In the genomic region with DNA sequence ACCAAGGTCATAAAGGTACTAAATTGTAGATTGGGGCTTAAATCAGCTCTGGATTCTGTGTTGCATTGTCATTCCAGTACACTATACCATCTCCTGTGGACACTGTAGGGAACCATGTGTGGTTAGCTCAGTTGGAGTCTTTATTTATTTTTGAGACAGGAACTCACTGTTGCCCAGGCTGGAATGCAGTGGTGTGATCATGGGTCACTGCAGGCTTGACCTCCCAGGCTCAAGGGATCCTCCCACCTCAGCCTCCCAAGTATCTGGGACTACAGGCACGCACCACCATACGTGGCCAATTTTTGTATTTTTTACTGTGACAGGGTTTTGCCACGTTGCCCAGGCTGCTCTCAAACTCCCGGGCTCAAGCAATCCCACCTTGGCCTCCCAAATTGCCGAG, we compare ENCODE assay signal across 19 cellular contexts. TPM values are rescaled to one million over a fixed set of nuclear protein-coding genes. Genes with fewer than 3 reads are reported as not detected.
A peak's percentile ranks its signal among the peaks of the same experiment; 100 is the strongest.
DNase-seq lines count a peak whose midpoint lies in the region; ATAC-seq, FAIRE-seq and TF ChIP-seq lines count a peak whose summit lies in the region.
"Had no signal": no experiment of that assay in that cellular context is flagged by ENCODE, and none has a peak within 500 bp of the region (broad histone marks: within the 10 kb centered on the region; RNA-seq: fewer than 3 reads in every experiment).

No MANE protein-coding gene starts in this region.

- H3K9ac ChIP-seq in K562 (ENCODE audit: insufficient read depth in 1 of 2, low read depth in 2 of 2, low read length in 2 of 2), result no peak overlapping the region

- CTCF ChIA-PET in K562 (lab: Yijun Ruan, JAX; ENCODE audit: low intra/inter-chr PET ratio), result no interaction called here

- no peak for TF ChIP-seq RAD21 in K562 (CRISPR knock-in tag; conservative IDR thresholded peaks at IDR 0.05 in 1 of 2, IDR thresholded peaks at IDR 0.05 in 1 of 2)

- POLR2A ChIA-PET in K562 (lab: Yijun Ruan, JAX), result interaction anchor here (0.6 kb wide), 1 partner anchor 263 kb away, joined by 4 read pairs; no protein-coding TSS in a partner anchor
- POLR2A ChIA-PET in naive thymus-derived CD8-positive, alpha-beta T cell (lab: Charles Lee), result no interaction called here

- no peak for DNase-seq in activated T-cell treated with anti-CD3 and anti-CD28 coated beads, Interleukin-2, amount 50 U/mL, for 72 hours
- DNase-seq in activated T-cell treated with anti-CD3 and anti-CD28 coated beads, Interleukin-2, amount 50 U/mL, for 48 hours, result no peak
- DNase-seq in K562 (ENCODE audit: extremely low read depth in 1 of 4, low spot score in 3 of 4) (peak in 1 of 4 experiments; percentile 12), T-helper 9 cell (no peak), erythroblast (lab: John Stamatoyannopoulos, UW) (no peak), NCI-H1417 (lab: John Stamatoyannopoulos, UW) (no peak)
- no peak for DNase-seq in naive thymus-derived CD8-positive, alpha-beta T cell
- DNase-seq: activated CD4-positive, alpha-beta T cell treated with anti-CD3 and anti-CD28 coated beads, Interleukin-2, amount 50 U/mL, for 1 hour; DMS 273 treated with DMSO at 0.1 percent for 48 hours; effector CD4-positive, alpha-beta T cell; foreskin melanocyte; NCI-H1694; NCI-H524 treated with DMSO at 0.1 percent for 48 hours; posterior cingulate gyrus; RPMI8226; substantia nigra had no signal

- no peak overlapping the region for H3K27ac ChIP-seq in K562 (ENCODE audit: extremely low read depth, low read depth, low read length)

- H3K4me1 Mint-ChIP-seq in activated T-cell treated with anti-CD3 and anti-CD28 coated beads, Interleukin-2, amount 50 U/mL, for 72 hours (ENCODE audit: low read depth), result peaks cover 85% of the 10 kb centered on the region
- H3K4me1 Mint-ChIP-seq in IgD-negative memory B cell, result peaks cover 62 to 80% (median 75%) of the 10 kb centered on the region in 3 donors
- peaks cover 30 to 93% (median 84%) of the 10 kb centered on the region in 4 donors for H3K4me1 Mint-ChIP-seq in naive thymus-derived CD8-positive, alpha-beta T cell

- TF ChIP-seq POLR2A in K562 (conservative IDR thresholded peaks at IDR 0.05), result no peak
- no peak for TF ChIP-seq POLR2A in erythroblast (IDR thresholded peaks at IDR 0.05; ENCODE audit: low read length)

- no peak overlapping the region for H2AFZ ChIP-seq in K562 (ENCODE audit: low read depth, low read length)

- TF ChIP-seq EP300 in K562 (IDR thresholded peaks at IDR 0.05; ENCODE audit: low read length), result no peak

- in situ Hi-C loops in K562 (cut with MboI), result no loop called here

- WGBS in K562 (ENCODE audit: insufficient coverage, low coverage, missing lambda C conversion rate), result 75% methylated on average over 5 of the region's 5 CpGs

- FAIRE-seq in K562 (lab: Jason Lieb, UNC), result no peak

- peak overlapping the region; percentile 73 for H3K27ac Mint-ChIP-seq in activated T-cell treated with anti-CD3 and anti-CD28 coated beads, Interleukin-2, amount 50 U/mL, for 72 hours
- H3K27ac Mint-ChIP-seq in IgD-negative memory B cell, result peak overlapping the region in 2 of 3 donors; percentile 53 to 67
- H3K27ac Mint-ChIP-seq in naive thymus-derived CD8-positive, alpha-beta T cell, result peak overlapping the region in 6 of 10 donors; percentile 10 to 75 (median 29)
- H3K27ac Mint-ChIP-seq: T-helper 2 cell treated with Interferon-gamma antibody and Interleukin-4, amounts not matched to agents 5 μg/mL and 100 μg/mL, for 36 hours had no signal

- BruUV-seq in K562 (replicated peaks; lab: Mats Ljungman, UMichigan), result no TSS peak

- peaks cover 3 to 7% of the 10 kb centered on the region in 2 experiments; a peak in 3 of 5 replicates for H3K4me1 ChIP-seq in K562 (replicated peaks in 1 of 2; ENCODE audit: control insufficient read depth in 2 of 2, insufficient read depth in 2 of 2, low read length in 2 of 2)

- H3K27me3 Mint-ChIP-seq in activated T-cell treated with anti-CD3 and anti-CD28 coated beads, Interleukin-2, amount 50 U/mL, for 72 hours (ENCODE audit: low read depth), result no peaks in the 10 kb centered on the region
- H3K27me3 Mint-ChIP-seq in IgD-negative memory B cell, result no peaks in the 10 kb centered on the region
- H3K27me3 Mint-ChIP-seq in naive thymus-derived CD8-positive, alpha-beta T cell, result no peaks in the 10 kb centered on the region
- H3K27me3 Mint-ChIP-seq: brain had no signal

- no peak overlapping the region for H3K4me2 ChIP-seq in K562 (ENCODE audit: insufficient read depth, low read length)

- peaks cover 27% of the 10 kb centered on the region for H3K36me3 ChIP-seq in K562 (ENCODE audit: control insufficient read depth, insufficient read depth, low read length)

- ATAC-seq in activated T-cell treated with anti-CD3 and anti-CD28 coated beads, Interleukin-2, amount 50 U/mL, for 72 hours (replicated peaks in 1 of 2), result no peak
- ATAC-seq in K562, result peak; percentile 53
- no peak for ATAC-seq in naive thymus-derived CD8-positive, alpha-beta T cell

- TF ChIP-seq CTCF in K562 (IDR thresholded peaks at IDR 0.05 in 2 of 3, conservative IDR thresholded peaks at IDR 0.05 in 1 of 3; ENCODE audit: insufficient read depth in 2 of 3, low read depth in 1 of 3, low read length in 3 of 3), result no peak

- H4K20me1 ChIP-seq in K562 (replicated peaks; ENCODE audit: control insufficient read depth, insufficient read depth, low read length), result peaks cover 36% of the 10 kb centered on the region

- intact Hi-C loops in K562 (cut with micrococcal nuclease), result no loop called here

- no peak overlapping the region for H3K4me3 ChIP-seq in K562

- peaks cover 99% of the 10 kb centered on the region for H3K79me2 ChIP-seq in K562 (ENCODE audit: control insufficient read depth, insufficient read depth, low read length)

- no peaks in the 10 kb centered on the region for H3K9me3 Mint-ChIP-seq in activated T-cell treated with anti-CD3 and anti-CD28 coated beads, Interleukin-2, amount 50 U/mL, for 72 hours
- H3K9me3 Mint-ChIP-seq in IgD-negative memory B cell, result no peaks in the 10 kb centered on the region
- no peaks in the 10 kb centered on the region for H3K9me3 Mint-ChIP-seq in naive thymus-derived CD8-positive, alpha-beta T cell
- H3K9me3 Mint-ChIP-seq: T-helper 2 cell treated with Interferon-gamma antibody and Interleukin-4, amounts not matched to agents 5 μg/mL and 100 μg/mL, for 36 hours had no signal

- H3K9me1 ChIP-seq in K562 (ENCODE audit: control insufficient read depth, insufficient read depth, low read length), result no peaks in the 10 kb centered on the region

- H3K4me3 Mint-ChIP-seq in activated T-cell treated with anti-CD3 and anti-CD28 coated beads, Interleukin-2, amount 50 U/mL, for 72 hours, result peak overlapping the region in 1 of 2 donors; percentile 27
- H3K4me3 Mint-ChIP-seq in IgD-negative memory B cell, result peak overlapping the region in 3 of 4 donors; percentile 34 to 73 (median 58)
- peak overlapping the region in 8 of 10 donors; percentile 8 to 64 (median 50) for H3K4me3 Mint-ChIP-seq in naive thymus-derived CD8-positive, alpha-beta T cell
- H3K4me3 Mint-ChIP-seq: T-helper 2 cell treated with Interferon-gamma antibody and Interleukin-4, amounts not matched to agents 5 μg/mL and 100 μg/mL, for 36 hours had no signal

- H3K36me3 Mint-ChIP-seq in activated T-cell treated with anti-CD3 and anti-CD28 coated beads, Interleukin-2, amount 50 U/mL, for 72 hours (ENCODE audit: insufficient read depth in 2 of 2), result peaks cover 0 to 6% of the 10 kb centered on the region in 2 donors
- H3K36me3 Mint-ChIP-seq in IgD-negative memory B cell, result peaks cover 5% of the 10 kb centered on the region
- peaks cover 0 to 16% (median 0%) of the 10 kb centered on the region in 3 donors for H3K36me3 Mint-ChIP-seq in naive thymus-derived CD8-positive, alpha-beta T cell

- H3K27me3 ChIP-seq in K562 (ENCODE audit: control insufficient read depth in 2 of 2, insufficient read depth in 2 of 2, low read length in 2 of 2), result no peaks in the 10 kb centered on the region

- no peaks in the 10 kb centered on the region for H3K9me3 ChIP-seq in K562 (replicated peaks; ENCODE audit: control insufficient read depth, insufficient read depth, low read depth, low read length)

TF ChIP-seq in K562, 482 proteins besides CTCF, POLR2A, EP300 and RAD21:
- TF ChIP-seq TEAD1 (CRISPR knock-in tag; IDR thresholded peaks at IDR 0.05) (peak in 1 of 2 experiments; percentile 25; a peak in 1 of 4 replicates), ZNF766 (CRISPR knock-in tag; conservative IDR thresholded peaks at IDR 0.05) (no peak)

RNA-seq across cellular contexts. Expression of gene PAPOLA, which starts 6.7 kb away (rescaled TPM):
- 100 to 1,000 TPM; 124 to 143 TPM for total RNA-seq in activated T-cell treated with anti-CD3 and anti-CD28 coated beads, Interleukin-2, amount 50 U/mL, for 72 hours
- polyA plus RNA-seq in IgD-negative memory B cell (95.1 TPM), K562 (2011; rRNA removed) (154 and 199 TPM in 2 replicates), K562 (2014; fragmentation: Illumina TruSeq; extraction: Trizol) (111 and 143 TPM in 2 replicates), K562 (2014; fragmentation: Nextera tagmentation; extraction: Ambion mirVana) (10 to 100 TPM; 51.1 to 51.5 TPM), K562 (2014; rRNA removed) (73.2 and 83.1 TPM in 2 replicates)
- 103 and 354 TPM in 2 replicates for total RNA-seq in K562 (2011; cell fraction: chromatin; rRNA removed; ENCODE audit: low replicate concordance)
- 51.4 and 78.0 TPM in 2 replicates for total RNA-seq in K562 (2011; cell fraction: nucleolus; rRNA removed)
- total RNA-seq in K562 (2011; cell fraction: nucleoplasm; rRNA removed), result 169 and 319 TPM in 2 replicates
- total RNA-seq in K562 (2014; rRNA removed) (61.9 and 80.9 TPM in 2 replicates), K562 (2014; rRNA removed; fragmentation: Illumina TruSeq; extraction: Trizol) (95.8 and 110 TPM in 2 replicates), K562 (2015; rRNA removed; fragmentation: Illumina TruSeq; extraction: Trizol) (83.5 and 95.9 TPM in 2 replicates), K562 (2021) (135 and 139 TPM in 2 replicates)
- 90.9 and 95.9 TPM in 2 replicates for polyA plus RNA-seq in K562 (2011; cell fraction: cytosol; rRNA removed)
- polyA plus RNA-seq in K562 (2011; cell fraction: nucleus; rRNA removed), result 82.8 and 107 TPM in 2 replicates
- 83.1 and 85.3 TPM in 2 replicates for polyA plus RNA-seq in K562 (2012)
- polyA minus RNA-seq in K562 (2011; rRNA and poly(A)+ RNA removed), result 306 and 307 TPM in 2 replicates
- polyA minus RNA-seq in K562 (2011; cell fraction: cytosol; rRNA and poly(A)+ RNA removed), result 83.0 and 122 TPM in 2 replicates
- polyA minus RNA-seq in K562 (2011; cell fraction: nucleus; rRNA and poly(A)+ RNA removed), result 103 and 206 TPM in 2 replicates
- total RNA-seq in naive thymus-derived CD8-positive, alpha-beta T cell, result 100 to 1,000 TPM; 249 to 289 TPM
- polyA plus RNA-seq in naive thymus-derived CD8-positive, alpha-beta T cell, result 10 to 100 TPM; 63.3 to 79.4 (median 71.9) TPM
